1 cellular context compared by ENCODE assay signal in genomic region chrY:2857686-2858085, GRCh38.
TF ChIP-seq lines count a peak whose summit lies in the region.

No MANE protein-coding gene starts in this region.

TF ChIP-seq in GM23338, 12 proteins besides CTCF, POLR2A, EP300 and RAD21 (continued from another document):
- TF ChIP-seq ZNF114 (CRISPR knock-in tag; IDR thresholded peaks at IDR 0.05), result no peak
- TF ChIP-seq POLR2AphosphoS5 (IDR thresholded peaks at IDR 0.05; ENCODE audit: low read depth), result no peak
- TF ChIP-seq ETS1 (IDR thresholded peaks at IDR 0.05), result no peak
